In genomic region chr4:75673027-75673958, GRCh38 we compare ENCODE assay signal across 1 cellular context.
TF ChIP-seq lines count a peak whose summit lies in the region.

G3BP2 (minus strand) TSS chr4:75673411; CDS start chr4:75662025, 11,386 bp downstream.

TF ChIP-seq in HepG2, 621 proteins besides CTCF, POLR2A, EP300 and RAD21 (continued from another document and continues in another):
- TF ChIP-seq ZNF263 (CRISPR knock-in tag; IDR thresholded peaks at IDR 0.05), result no peak
- TF ChIP-seq, protein P1, sequence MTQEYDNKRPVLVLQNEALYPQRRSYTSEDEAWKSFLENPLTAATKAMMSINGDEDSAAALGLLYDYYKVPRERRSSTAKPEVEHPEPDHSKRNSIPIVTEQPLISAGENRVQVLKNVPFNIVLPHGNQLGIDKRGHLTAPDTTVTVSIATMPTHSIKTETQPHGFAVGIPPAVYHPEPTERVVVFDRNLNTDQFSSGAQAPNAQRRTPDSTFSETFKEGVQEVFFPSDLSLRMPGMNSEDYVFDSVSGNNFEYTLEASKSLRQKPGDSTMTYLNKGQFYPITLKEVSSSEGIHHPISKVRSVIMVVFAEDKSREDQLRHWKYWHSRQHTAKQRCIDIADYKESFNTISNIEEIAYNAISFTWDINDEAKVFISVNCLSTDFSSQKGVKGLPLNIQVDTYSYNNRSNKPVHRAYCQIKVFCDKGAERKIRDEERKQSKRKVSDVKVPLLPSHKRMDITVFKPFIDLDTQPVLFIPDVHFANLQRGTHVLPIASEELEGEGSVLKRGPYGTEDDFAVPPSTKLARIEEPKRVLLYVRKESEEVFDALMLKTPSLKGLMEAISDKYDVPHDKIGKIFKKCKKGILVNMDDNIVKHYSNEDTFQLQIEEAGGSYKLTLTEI (CRISPR knock-in tag; conservative IDR thresholded peaks at IDR 0.05), result no peak
- peak; percentile 34; the same call in 1 of the 2 replicates for TF ChIP-seq HMG20A (CRISPR knock-in tag; IDR thresholded peaks at IDR 0.05; ENCODE audit: borderline replicate concordance)
- no peak; the same call in 1 of the 2 replicates for TF ChIP-seq ZNF383 (CRISPR knock-in tag; IDR thresholded peaks at IDR 0.05; ENCODE audit: borderline replicate concordance)
- peak; percentile 84 for TF ChIP-seq TAF1 (CRISPR knock-in tag; IDR thresholded peaks at IDR 0.05)
- TF ChIP-seq, protein P2, sequence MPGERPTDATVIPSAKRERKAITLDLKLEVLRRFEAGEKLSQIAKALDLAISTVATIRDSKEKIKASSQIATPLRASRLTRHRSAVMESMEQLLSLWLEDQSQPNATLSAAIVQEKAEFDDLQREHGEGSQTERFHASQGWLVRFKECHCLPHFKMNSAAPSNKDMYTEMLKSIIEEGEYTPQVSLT (CRISPR knock-in tag; IDR thresholded peaks at IDR 0.05; ENCODE audit: borderline replicate concordance, low read depth), result peak; percentile 93; the same call in 1 of the 2 replicates
- TF ChIP-seq ZNF274 (CRISPR knock-in tag; IDR thresholded peaks at IDR 0.05), result peak; percentile 75; the same call in 1 of the 2 replicates
- peak; percentile 70; the same call in 1 of the 2 replicates for TF ChIP-seq FOXK1 (CRISPR knock-in tag; IDR thresholded peaks at IDR 0.05; ENCODE audit: borderline replicate concordance, low read depth)
- TF ChIP-seq THYN1 (CRISPR knock-in tag; IDR thresholded peaks at IDR 0.05; ENCODE audit: borderline replicate concordance, low read depth), result no peak
- no peak for TF ChIP-seq NCOA2 (CRISPR knock-in tag; IDR thresholded peaks at IDR 0.05)
- peak; percentile 57 for TF ChIP-seq ZNF652 (CRISPR knock-in tag; IDR thresholded peaks at IDR 0.05; ENCODE audit: borderline replicate concordance, low read depth)
- 0 out of 2 replicates have a peak, but pooled peaks have one; percentile 29 for TF ChIP-seq HIC2 (CRISPR knock-in tag; IDR thresholded peaks at IDR 0.05; ENCODE audit: low read depth)
- peak; percentile 8; the same call in 1 of the 2 replicates for TF ChIP-seq SIX4 (CRISPR knock-in tag; IDR thresholded peaks at IDR 0.05)
- no peak for TF ChIP-seq HMG20B (CRISPR knock-in tag; conservative IDR thresholded peaks at IDR 0.05)
- no peak for TF ChIP-seq TFE3 (CRISPR knock-in tag; IDR thresholded peaks at IDR 0.05)
- TF ChIP-seq ZNF446 (CRISPR knock-in tag; IDR thresholded peaks at IDR 0.05), result 0 out of 2 replicates have a peak, but pooled peaks have one; percentile 21
- TF ChIP-seq, protein P3, sequence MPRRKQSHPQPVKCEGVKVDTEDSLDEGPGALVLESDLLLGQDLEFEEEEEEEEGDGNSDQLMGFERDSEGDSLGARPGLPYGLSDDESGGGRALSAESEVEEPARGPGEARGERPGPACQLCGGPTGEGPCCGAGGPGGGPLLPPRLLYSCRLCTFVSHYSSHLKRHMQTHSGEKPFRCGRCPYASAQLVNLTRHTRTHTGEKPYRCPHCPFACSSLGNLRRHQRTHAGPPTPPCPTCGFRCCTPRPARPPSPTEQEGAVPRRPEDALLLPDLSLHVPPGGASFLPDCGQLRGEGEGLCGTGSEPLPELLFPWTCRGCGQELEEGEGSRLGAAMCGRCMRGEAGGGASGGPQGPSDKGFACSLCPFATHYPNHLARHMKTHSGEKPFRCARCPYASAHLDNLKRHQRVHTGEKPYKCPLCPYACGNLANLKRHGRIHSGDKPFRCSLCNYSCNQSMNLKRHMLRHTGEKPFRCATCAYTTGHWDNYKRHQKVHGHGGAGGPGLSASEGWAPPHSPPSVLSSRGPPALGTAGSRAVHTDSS (CRISPR knock-in tag; conservative IDR thresholded peaks at IDR 0.05), result no peak
- TF ChIP-seq, protein P4, sequence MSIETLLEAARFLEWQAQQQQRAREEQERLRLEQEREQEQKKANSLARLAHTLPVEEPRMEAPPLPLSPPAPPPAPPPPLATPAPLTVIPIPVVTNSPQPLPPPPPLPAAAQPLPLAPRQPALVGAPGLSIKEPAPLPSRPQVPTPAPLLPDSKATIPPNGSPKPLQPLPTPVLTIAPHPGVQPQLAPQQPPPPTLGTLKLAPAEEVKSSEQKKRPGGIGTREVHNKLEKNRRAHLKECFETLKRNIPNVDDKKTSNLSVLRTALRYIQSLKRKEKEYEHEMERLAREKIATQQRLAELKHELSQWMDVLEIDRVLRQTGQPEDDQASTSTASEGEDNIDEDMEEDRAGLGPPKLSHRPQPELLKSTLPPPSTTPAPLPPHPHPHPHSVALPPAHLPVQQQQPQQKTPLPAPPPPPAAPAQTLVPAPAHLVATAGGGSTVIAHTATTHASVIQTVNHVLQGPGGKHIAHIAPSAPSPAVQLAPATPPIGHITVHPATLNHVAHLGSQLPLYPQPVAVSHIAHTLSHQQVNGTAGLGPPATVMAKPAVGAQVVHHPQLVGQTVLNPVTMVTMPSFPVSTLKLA (IDR thresholded peaks at IDR 0.05), result peak; percentile 51; the same call in 1 of the 2 replicates
- no peak for TF ChIP-seq ZFP1 (CRISPR knock-in tag; IDR thresholded peaks at IDR 0.05)
- 0 out of 2 replicates have a peak, but pooled peaks have one; percentile 67 for TF ChIP-seq ZNF816 (CRISPR knock-in tag; IDR thresholded peaks at IDR 0.05; ENCODE audit: borderline replicate concordance)
- no peak for TF ChIP-seq ZNF850 (CRISPR knock-in tag; conservative IDR thresholded peaks at IDR 0.05)
- TF ChIP-seq ZNF75D (CRISPR knock-in tag; IDR thresholded peaks at IDR 0.05; ENCODE audit: borderline replicate concordance), result no peak
- TF ChIP-seq RORA (CRISPR knock-in tag; IDR thresholded peaks at IDR 0.05), result no peak
- TF ChIP-seq SP1 (IDR thresholded peaks at IDR 0.05), result no peak
- TF ChIP-seq SP1 (CRISPR knock-in tag; IDR thresholded peaks at IDR 0.05), result peak; percentile 56
- TF ChIP-seq KLF6 (CRISPR knock-in tag; IDR thresholded peaks at IDR 0.05), result peak; percentile 50; the same call in 1 of the 2 replicates
- TF ChIP-seq IKZF4 (CRISPR knock-in tag; IDR thresholded peaks at IDR 0.05; ENCODE audit: borderline replicate concordance, low read depth, not compliant biosample characterization), result no peak
- no peak; the same call in 1 of the 2 replicates for TF ChIP-seq NR2F2 (IDR thresholded peaks at IDR 0.05; ENCODE audit: borderline replicate concordance, low read depth)
- TF ChIP-seq ZNF34 (CRISPR knock-in tag; IDR thresholded peaks at IDR 0.05; ENCODE audit: borderline replicate concordance), result no peak
- TF ChIP-seq, protein P5, sequence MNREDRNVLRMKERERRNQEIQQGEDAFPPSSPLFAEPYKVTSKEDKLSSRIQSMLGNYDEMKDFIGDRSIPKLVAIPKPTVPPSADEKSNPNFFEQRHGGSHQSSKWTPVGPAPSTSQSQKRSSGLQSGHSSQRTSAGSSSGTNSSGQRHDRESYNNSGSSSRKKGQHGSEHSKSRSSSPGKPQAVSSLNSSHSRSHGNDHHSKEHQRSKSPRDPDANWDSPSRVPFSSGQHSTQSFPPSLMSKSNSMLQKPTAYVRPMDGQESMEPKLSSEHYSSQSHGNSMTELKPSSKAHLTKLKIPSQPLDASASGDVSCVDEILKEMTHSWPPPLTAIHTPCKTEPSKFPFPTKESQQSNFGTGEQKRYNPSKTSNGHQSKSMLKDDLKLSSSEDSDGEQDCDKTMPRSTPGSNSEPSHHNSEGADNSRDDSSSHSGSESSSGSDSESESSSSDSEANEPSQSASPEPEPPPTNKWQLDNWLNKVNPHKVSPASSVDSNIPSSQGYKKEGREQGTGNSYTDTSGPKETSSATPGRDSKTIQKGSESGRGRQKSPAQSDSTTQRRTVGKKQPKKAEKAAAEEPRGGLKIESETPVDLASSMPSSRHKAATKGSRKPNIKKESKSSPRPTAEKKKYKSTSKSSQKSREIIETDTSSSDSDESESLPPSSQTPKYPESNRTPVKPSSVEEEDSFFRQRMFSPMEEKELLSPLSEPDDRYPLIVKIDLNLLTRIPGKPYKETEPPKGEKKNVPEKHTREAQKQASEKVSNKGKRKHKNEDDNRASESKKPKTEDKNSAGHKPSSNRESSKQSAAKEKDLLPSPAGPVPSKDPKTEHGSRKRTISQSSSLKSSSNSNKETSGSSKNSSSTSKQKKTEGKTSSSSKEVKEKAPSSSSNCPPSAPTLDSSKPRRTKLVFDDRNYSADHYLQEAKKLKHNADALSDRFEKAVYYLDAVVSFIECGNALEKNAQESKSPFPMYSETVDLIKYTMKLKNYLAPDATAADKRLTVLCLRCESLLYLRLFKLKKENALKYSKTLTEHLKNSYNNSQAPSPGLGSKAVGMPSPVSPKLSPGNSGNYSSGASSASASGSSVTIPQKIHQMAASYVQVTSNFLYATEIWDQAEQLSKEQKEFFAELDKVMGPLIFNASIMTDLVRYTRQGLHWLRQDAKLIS (CRISPR knock-in tag; IDR thresholded peaks at IDR 0.05), result no peak
- peak; percentile 92 for TF ChIP-seq SOX13 (IDR thresholded peaks at IDR 0.05)
- peak in 1 of 2 experiments; percentile 93; a peak in 2 of 4 replicates for TF ChIP-seq SOX13 (CRISPR knock-in tag; conservative IDR thresholded peaks at IDR 0.05 in 1 of 2, IDR thresholded peaks at IDR 0.05 in 1 of 2)
- no peak for TF ChIP-seq ZNF775 (CRISPR knock-in tag; IDR thresholded peaks at IDR 0.05; ENCODE audit: borderline replicate concordance)
- TF ChIP-seq ZNF235 (CRISPR knock-in tag; IDR thresholded peaks at IDR 0.05; ENCODE audit: borderline replicate concordance), result no peak
- no peak for TF ChIP-seq NFE2L2 (IDR thresholded peaks at IDR 0.05; ENCODE audit: low read length)
- peak; percentile 49; the same call in 1 of the 2 replicates for TF ChIP-seq GATA4 (IDR thresholded peaks at IDR 0.05; ENCODE audit: borderline replicate concordance, low read depth)
- peak; percentile 38; the same call in 1 of the 2 replicates for TF ChIP-seq MIXL1 (CRISPR knock-in tag; IDR thresholded peaks at IDR 0.05)
- TF ChIP-seq, protein P6, sequence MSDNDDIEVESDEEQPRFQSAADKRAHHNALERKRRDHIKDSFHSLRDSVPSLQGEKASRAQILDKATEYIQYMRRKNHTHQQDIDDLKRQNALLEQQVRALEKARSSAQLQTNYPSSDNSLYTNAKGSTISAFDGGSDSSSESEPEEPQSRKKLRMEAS (IDR thresholded peaks at IDR 0.05), result peak; percentile 96
- no peak; the same call in 1 of the 2 replicates for TF ChIP-seq CEBPG (CRISPR knock-in tag; IDR thresholded peaks at IDR 0.05)
- no peak; the same call in 1 of the 2 replicates for TF ChIP-seq ZNF556 (CRISPR knock-in tag; IDR thresholded peaks at IDR 0.05; ENCODE audit: borderline replicate concordance)
- no peak for TF ChIP-seq FOXO1 (CRISPR knock-in tag; IDR thresholded peaks at IDR 0.05)
- no peak for TF ChIP-seq HOXA9 (CRISPR knock-in tag; IDR thresholded peaks at IDR 0.05; ENCODE audit: borderline replicate concordance)
- peak; percentile 78 for TF ChIP-seq MYC (CRISPR knock-in tag; IDR thresholded peaks at IDR 0.05; ENCODE audit: borderline replicate concordance)
- TF ChIP-seq NFYB (CRISPR knock-in tag; IDR thresholded peaks at IDR 0.05), result peak; percentile 78
- TF ChIP-seq SP5 (CRISPR knock-in tag; IDR thresholded peaks at IDR 0.05; ENCODE audit: borderline replicate concordance, low read depth), result peak; percentile 68; the same call in 1 of the 2 replicates
- peak; percentile 89; the same call in 1 of the 2 replicates for TF ChIP-seq TOPORS (CRISPR knock-in tag; IDR thresholded peaks at IDR 0.05)
- TF ChIP-seq ARNT (IDR thresholded peaks at IDR 0.05), result no peak
- TF ChIP-seq ZMYM3 (CRISPR knock-in tag; IDR thresholded peaks at IDR 0.05), result no peak
- peak; percentile 40; the same call in 1 of the 2 replicates for TF ChIP-seq RELA (CRISPR knock-in tag; IDR thresholded peaks at IDR 0.05)
- peak; percentile 53; the same call in 1 of the 2 replicates for TF ChIP-seq KDM5B (CRISPR knock-in tag; IDR thresholded peaks at IDR 0.05; ENCODE audit: borderline replicate concordance)
- peak; percentile 94 for TF ChIP-seq POGZ (CRISPR knock-in tag; IDR thresholded peaks at IDR 0.05)
- TF ChIP-seq MLXIP (CRISPR knock-in tag; IDR thresholded peaks at IDR 0.05; ENCODE audit: borderline replicate concordance), result no peak
- TF ChIP-seq TCF12 (IDR thresholded peaks at IDR 0.05), result no peak
- TF ChIP-seq TCF12 (CRISPR knock-in tag; IDR thresholded peaks at IDR 0.05), result no peak
